ENCODE assay signal across 14 cellular contexts in genomic region chr2:20972792-20973565, GRCh38.
"Had no signal": no experiment of that assay in that cellular context is flagged by ENCODE, and none has a peak within 500 bp of the region (broad histone marks: within the 10 kb centered on the region; RNA-seq: fewer than 3 reads in every experiment).

No MANE protein-coding gene starts in this region.

- H3K27me3 ChIP-seq: adrenal gland, colonic mucosa had no signal

- H3K9me3 ChIP-seq: adrenal gland, colonic mucosa had no signal

- H3K36me3 ChIP-seq: adrenal gland, colonic mucosa had no signal

- H3K4me1 ChIP-seq: adrenal gland, colonic mucosa had no signal

- H3K27ac ChIP-seq: adrenal gland, colonic mucosa, SK-N-MC had no signal

- DNase-seq: activated CD4-positive, CD25-positive, alpha-beta regulatory T cell treated with anti-CD3 and anti-CD28 coated beads, Interleukin-2, amount 50 U/mL, for 72 hours; activated naive CD4-positive, alpha-beta T cell treated with anti-CD3 and anti-CD28 coated beads, Interleukin-2, amount 50 U/mL, for 16 hours; activated T-cell treated with anti-CD3 and anti-CD28 coated beads, Interleukin-2, amount 50 U/mL, for 1 hour; adrenal gland; caudate nucleus; colonic mucosa; foreskin melanocyte; left colon; occipital lobe; right cardiac atrium; T-helper 9 cell had no signal

- ATAC-seq: left colon; natural killer cell treated with Interleukin-12 subunit alpha and Interleukin-12 subunit beta and Interleukin-15 and Interleukin-18, amount 100 ng/mL, for 72 hours; Right ventricle myocardium inferior had no signal

- H3K4me3 ChIP-seq: adrenal gland, colonic mucosa, SK-N-MC had no signal
